Comparison of ENCODE assay signal across 8 cellular contexts in the genomic region with DNA sequence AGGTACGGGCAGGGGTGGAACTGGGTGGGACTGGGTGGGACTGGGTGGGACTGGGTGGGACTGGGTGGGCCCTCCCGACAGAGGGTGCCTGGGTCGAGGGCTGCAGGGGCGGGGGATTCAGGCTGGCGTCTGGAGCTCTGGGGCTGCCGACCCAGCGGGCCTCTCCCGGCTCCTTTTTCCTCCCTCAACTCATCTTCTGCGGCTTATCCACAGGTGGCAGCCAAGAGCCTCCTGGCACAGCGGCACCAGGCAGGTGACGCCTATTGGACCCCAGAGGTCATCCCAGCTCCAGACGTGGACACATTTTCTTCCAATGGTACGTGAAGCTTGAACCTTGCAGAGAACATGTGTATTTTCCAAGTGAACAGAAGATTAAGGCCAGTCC. TPM values are rescaled to one million over a fixed set of nuclear protein-coding genes. Genes with fewer than 3 reads are reported as not detected.
DNase-seq lines count a peak whose midpoint lies in the region; ATAC-seq, FAIRE-seq and TF ChIP-seq lines count a peak whose summit lies in the region.

No MANE protein-coding gene starts in this region.

- peak overlapping the region; percentile 100 for H4K8ac ChIP-seq in H1 (ENCODE audit: extremely low read depth, insufficient read depth, low read length)

- H3K4me3 ChIP-seq in A549, result peak overlapping the region; percentile 83
- H3K4me3 ChIP-seq in H1 (ENCODE audit: extremely low read depth in 1 of 4, insufficient read depth in 2 of 4, low read depth in 3 of 4, low read length in 4 of 4), result peak overlapping the region; percentile 81 to 96 (median 90)
- peak overlapping the region; percentile 71 for H3K4me3 ChIP-seq in mononuclear cell (ENCODE audit: low read length)
- peak overlapping the region; percentile 57 to 85 (median 66) for H3K4me3 ChIP-seq in upper lobe of left lung

- POLR2A ChIA-PET in A549 (lab: Yijun Ruan, JAX), result interaction anchor here (0.5 to 1.5 kb wide), 5 partner anchors 46 to 134 kb away, joined by 3 to 9 read pairs (median 4); a partner anchor contains a TSS
- POLR2A ChIA-PET in H1 (lab: Charles Lee; ENCODE audit: partially characterized antibody), result interaction anchor here (0.5 to 4.1 kb wide), 45 partner anchors 9 to 550 kb away, joined by 3 to 52 read pairs (median 5); a partner anchor contains a TSS

- H3K23ac ChIP-seq in H1 (ENCODE audit: insufficient read length), result no peak overlapping the region

- peak overlapping the region; percentile 93 for H2BK5ac ChIP-seq in H1 (ENCODE audit: low read depth, low read length)

- TF ChIP-seq POLR2A in A549 (IDR thresholded peaks at IDR 0.05; ENCODE audit: low read length) (no peak), H1 (IDR thresholded peaks at IDR 0.05; ENCODE audit: control extremely low read depth in 1 of 2, low read depth in 2 of 2, low read length in 2 of 2) (no peak), upper lobe of left lung (IDR thresholded peaks at IDR 0.05) (no peak)

- H4K5ac ChIP-seq in H1 (ENCODE audit: insufficient read length, low read depth, low read length), result peak overlapping the region; percentile 99

- peak; percentile 32 to 56 for DNase-seq in A549 (ENCODE audit: low read depth in 1 of 2, low spot score in 1 of 2)
- no peak for DNase-seq in GM13976 (ENCODE audit: low spot score)
- DNase-seq in T-helper 2 cell treated with Interferon-gamma antibody and Interleukin-4, amounts not matched to agents 5 μg/mL and 100 μg/mL, for 36 hours (ENCODE audit: low spot score), result no peak
- DNase-seq in H1 (ENCODE audit: low read depth in 1 of 2, low spot score in 2 of 2), result peak in 1 of 2 experiments; percentile 50
- peak in 1 of 2 donors; percentile 58 for DNase-seq in upper lobe of left lung
- DNase-seq in NCI-H1694 (lab: John Stamatoyannopoulos, UW), result no peak

- H3K4ac ChIP-seq in H1 (replicated peaks; ENCODE audit: insufficient read length, low read depth, low read length), result peak overlapping the region; percentile 94

- H3K14ac ChIP-seq in H1 (ENCODE audit: insufficient read length), result no peak overlapping the region

- peak overlapping the region; percentile 53 for H3K27ac Mint-ChIP-seq in T-helper 2 cell treated with Interferon-gamma antibody and Interleukin-4, amounts not matched to agents 5 μg/mL and 100 μg/mL, for 36 hours

- TF ChIP-seq EP300 in A549 (IDR thresholded peaks at IDR 0.05) (no peak), H1 (IDR thresholded peaks at IDR 0.05; ENCODE audit: borderline replicate concordance in 1 of 2, low read depth in 2 of 2, low read length in 2 of 2) (no peak), upper lobe of left lung (IDR thresholded peaks at IDR 0.05) (no peak)

- peaks cover 28 to 44% (median 38%) of the 10 kb centered on the region in 4 experiments for H3K36me3 ChIP-seq in H1 (ENCODE audit: control insufficient read depth in 2 of 4, insufficient read depth in 4 of 4, low read length in 3 of 4)
- H3K36me3 ChIP-seq in upper lobe of left lung, result peaks cover 6 to 45% (median 36%) of the 10 kb centered on the region in 4 donors

- H3K9me3 ChIP-seq in A549 (peaks cover 96% of the 10 kb centered on the region), H1 (ENCODE audit: insufficient read depth in 2 of 2, low read depth in 1 of 2, low read length in 1 of 2) (no peaks in the 10 kb centered on the region; a peak in 1 of 4 replicates), mononuclear cell (ENCODE audit: low read depth, low read length) (peaks cover 6% of the 10 kb centered on the region), upper lobe of left lung (peaks cover 24 to 61% (median 38%) of the 10 kb centered on the region in 4 donors)

- peaks cover 13% of the 10 kb centered on the region for H3K4me1 Mint-ChIP-seq in T-helper 2 cell treated with Interferon-gamma antibody and Interleukin-4, amounts not matched to agents 5 μg/mL and 100 μg/mL, for 36 hours (ENCODE audit: low read depth)

- H3K27me3 ChIP-seq in H1 (replicated peaks in 1 of 4; ENCODE audit: control insufficient read depth in 3 of 4, extremely low read depth in 1 of 4, insufficient read depth in 3 of 4, low read length in 3 of 4), result no peaks in the 10 kb centered on the region
- H3K27me3 ChIP-seq in mononuclear cell (ENCODE audit: insufficient read depth, low read length), result no peaks in the 10 kb centered on the region
- H3K27me3 ChIP-seq in upper lobe of left lung, result no peaks in the 10 kb centered on the region

- H3K4me3 Mint-ChIP-seq in T-helper 2 cell treated with Interferon-gamma antibody and Interleukin-4, amounts not matched to agents 5 μg/mL and 100 μg/mL, for 36 hours, result peak overlapping the region; percentile 94

- 43% methylated on average over 11 of the region's 13 CpGs for WGBS in A549 (ENCODE audit: missing lambda C conversion rate)
- 8% methylated on average over 12 of the region's 13 CpGs; no CpG with 5 or more reads in 1 of the 2 experiments for WGBS in H1 (ENCODE audit: extremely low coverage in 1 of 2, insufficient coverage in 1 of 2, insufficient read length in 1 of 2, insufficient replicate concordance in 2 of 2, low coverage in 1 of 2, low lambda C conversion rate in 2 of 2, missing lambda C conversion rate in 1 of 2), 2 experiments
- 28 to 40% methylated on average over 3 to 13 of the region's 13 CpGs for WGBS in upper lobe of left lung, 2 donors

- H3K27me3 Mint-ChIP-seq in T-helper 2 cell treated with Interferon-gamma antibody and Interleukin-4, amounts not matched to agents 5 μg/mL and 100 μg/mL, for 36 hours (ENCODE audit: low read depth), result no peaks in the 10 kb centered on the region

- peaks cover 11% of the 10 kb centered on the region for H3K79me1 ChIP-seq in H1 (ENCODE audit: low read depth, low read length)

- H3K27ac ChIP-seq in A549 (peak overlapping the region; percentile 79 to 83), H1 (ENCODE audit: low read depth, low read length) (peak overlapping the region; percentile 97), upper lobe of left lung (peak overlapping the region; percentile 68 to 91 (median 82))

- FAIRE-seq in A549 (lab: Jason Lieb, UNC), result no peak
- no peak for FAIRE-seq in H1 (lab: Jason Lieb, UNC)

- H3K4me2 ChIP-seq in A549, result peak overlapping the region; percentile 83
- H3K4me2 ChIP-seq in H1 (ENCODE audit: insufficient read depth in 1 of 2, low read depth in 2 of 2, low read length in 2 of 2), result peak overlapping the region; percentile 89 to 92

- peaks cover 53% of the 10 kb centered on the region for H3K36me3 Mint-ChIP-seq in T-helper 2 cell treated with Interferon-gamma antibody and Interleukin-4, amounts not matched to agents 5 μg/mL and 100 μg/mL, for 36 hours (ENCODE audit: low read depth)

- H2BK12ac ChIP-seq in H1 (ENCODE audit: low read depth, low read length), result no peak overlapping the region

- peak overlapping the region; percentile 73 for H4K91ac ChIP-seq in H1 (replicated peaks; ENCODE audit: insufficient read length, low read length)

- H3K79me2 ChIP-seq in H1 (ENCODE audit: control insufficient read depth in 1 of 2, insufficient read depth in 2 of 2, low read length in 2 of 2), result peaks cover 12 to 42% of the 10 kb centered on the region in 2 experiments; a peak in 3 of 4 replicates

- CTCF ChIA-PET in A549 (lab: Yijun Ruan, JAX) (interaction anchor here (1.0 kb wide), 1 partner anchor 39 kb away, joined by 3 read pairs; no protein-coding TSS in a partner anchor), H1 (lab: Charles Lee; ENCODE audit: partially characterized antibody) (interaction anchor here (0.6 to 2.7 kb wide), 10 partner anchors 9 to 143 kb away, joined by 3 to 12 read pairs (median 4); no protein-coding TSS in a partner anchor)

- peak overlapping the region; percentile 84 to 97 (median 95) for H3K9ac ChIP-seq in H1 (replicated peaks in 1 of 4; ENCODE audit: extremely low read depth in 1 of 4, low read depth in 3 of 4, low read length in 3 of 4)

- peaks cover 52% of the 10 kb centered on the region for H3K9me3 Mint-ChIP-seq in T-helper 2 cell treated with Interferon-gamma antibody and Interleukin-4, amounts not matched to agents 5 μg/mL and 100 μg/mL, for 36 hours

- H2BK20ac ChIP-seq in H1 (ENCODE audit: low read length), result no peak overlapping the region

- H3K18ac ChIP-seq in H1 (ENCODE audit: extremely low read depth, low read length), result peak overlapping the region; percentile 90; the same call in 1 of the 2 replicates

- no peak overlapping the region for H2BK15ac ChIP-seq in H1 (ENCODE audit: low read length)

- in situ Hi-C loops in GM13976 (cut with MboI; ENCODE audit: low sequenced_read_pairs, unreplicated experiment), result no loop called here

- ATAC-seq in A549 (peak in 1 of 2 experiments; percentile 56; a peak in 5 of 6 replicates), upper lobe of left lung (ENCODE audit: low FRiP score in 2 of 2) (peak in 1 of 2 donors; percentile 6), GM18868 (IDR thresholded peaks at IDR 0.05; ENCODE audit: unreplicated experiment) (no peak)

- no peak for TF ChIP-seq CTCF in A549 (IDR thresholded peaks at IDR 0.05)
- peak; percentile 33 for TF ChIP-seq CTCF in GM13976 (IDR thresholded peaks at IDR 0.05; ENCODE audit: borderline replicate concordance, control extremely low read depth, extremely low read depth, insufficient read depth, missing control alignments)
- peak; percentile 55 to 67 (median 57) for TF ChIP-seq CTCF in H1 (IDR thresholded peaks at IDR 0.05; ENCODE audit: control extremely low read depth in 1 of 3, insufficient read depth in 1 of 3, low read depth in 1 of 3, low read length in 3 of 3)
- TF ChIP-seq CTCF in upper lobe of left lung (IDR thresholded peaks at IDR 0.05), result no peak

- H2AFZ ChIP-seq in H1 (ENCODE audit: low read length), result no peak overlapping the region

- H2AK5ac ChIP-seq in H1 (ENCODE audit: low read depth, low read length), result peak overlapping the region; percentile 98; the same call in 1 of the 2 replicates

- H2BK120ac ChIP-seq in H1 (replicated peaks; ENCODE audit: low read depth, low read length), result no peak overlapping the region

- H3K23me2 ChIP-seq in H1 (ENCODE audit: low read depth, low read length), result peaks cover 10% of the 10 kb centered on the region

- H3K56ac ChIP-seq in H1 (replicated peaks; ENCODE audit: insufficient read length, low read depth, low read length), result peak overlapping the region; percentile 42

- H3K4me1 ChIP-seq in A549, result no peaks in the 10 kb centered on the region
- peaks cover 3 to 14% (median 5%) of the 10 kb centered on the region in 4 experiments for H3K4me1 ChIP-seq in H1 (replicated peaks in 1 of 4; ENCODE audit: control insufficient read depth in 3 of 4, insufficient read depth in 4 of 4, low read length in 3 of 4)
- H3K4me1 ChIP-seq in mononuclear cell (ENCODE audit: insufficient read depth, low read length), result peaks cover 18% of the 10 kb centered on the region
- H3K4me1 ChIP-seq in upper lobe of left lung, result peaks cover 11 to 20% (median 14%) of the 10 kb centered on the region in 4 donors

- peaks cover 3 to 16% of the 10 kb centered on the region in 2 experiments for H4K20me1 ChIP-seq in H1 (replicated peaks in 1 of 2; ENCODE audit: control insufficient read depth in 1 of 2, insufficient read depth in 2 of 2, low read length in 2 of 2)

- TF ChIP-seq RAD21 in A549 (conservative IDR thresholded peaks at IDR 0.05 in 1 of 2, IDR thresholded peaks at IDR 0.05 in 1 of 2) (no peak; a peak in 1 of 5 replicates), H1 (IDR thresholded peaks at IDR 0.05 in 1 of 2, conservative IDR thresholded peaks at IDR 0.05 in 1 of 2; ENCODE audit: low read depth in 2 of 2, low read length in 2 of 2) (peak; percentile 22 to 48; a peak in 3 of 4 replicates)

RNA-seq across cellular contexts. Expression of a gene that starts 0.5 kb away (rescaled TPM):
- polyA plus RNA-seq in A549 (2011; rRNA removed) (32.7 and 33.1 TPM in 2 replicates), A549 (2017; fragmentation: RNase III; extraction: RNeasy Plus Mini Kit Qiagen cat#74134 plus additional on column Dnase treatment) (22.5 to 30.6 TPM (median 23.7 TPM) in 3 replicates), H1 (2011; rRNA removed) (47.9 and 48.8 TPM in 2 replicates)
- 28.1 and 28.7 TPM in 2 replicates for polyA plus RNA-seq in A549 (2012; cell fraction: cytosol; rRNA removed)
- 15.6 and 27.3 TPM in 2 replicates for polyA plus RNA-seq in A549 (2012; cell fraction: nucleus; rRNA removed)
- polyA minus RNA-seq in A549 (2011; rRNA and poly(A)+ RNA removed), result 30.1 and 30.2 TPM in 2 replicates
- 54.5 and 60.8 TPM in 2 replicates for total RNA-seq in H1 (2021; fragmentation: NEBNext Ultra II Directional; extraction: Animal tissue kit (Norgen Biotek cat#: 25700))
- polyA plus RNA-seq in H1 (2011; cell fraction: cytosol; rRNA removed), result 61.3 TPM
- 68.7 TPM for polyA plus RNA-seq in H1 (2011; cell fraction: nucleus; rRNA removed)
- 50.6 to 67.0 TPM (median 60.0 TPM) in 4 replicates for polyA plus RNA-seq in H1 (2012, experiment 1 of 2)
- polyA plus RNA-seq in H1 (2012, experiment 2 of 2), result 14.2 TPM
- 35.8 TPM for polyA plus RNA-seq in H1 (2013, experiment 1 of 2)
- 33.3 TPM for polyA plus RNA-seq in H1 (2013, experiment 2 of 2)
- 106 and 107 TPM in 2 replicates for polyA minus RNA-seq in H1 (2011; rRNA and poly(A)+ RNA removed)
- 45.9 TPM for polyA minus RNA-seq in H1 (2011; cell fraction: cytosol; rRNA and poly(A)+ RNA removed)
- polyA minus RNA-seq in H1 (2011; cell fraction: nucleus; rRNA and poly(A)+ RNA removed), result 135 TPM
- total RNA-seq in mononuclear cell (7.2 TPM), upper lobe of left lung (10 to 100 TPM; 12.8 to 36.7 (median 20.8) TPM)

RNA-seq across cellular contexts. Expression of a gene that starts 46.4 kb away (rescaled TPM):
- 27.3 and 28.7 TPM in 2 replicates for polyA plus RNA-seq in A549 (2011; rRNA removed)
- polyA plus RNA-seq in A549 (2012; cell fraction: cytosol; rRNA removed), result 14.7 and 16.0 TPM in 2 replicates
- polyA plus RNA-seq in A549 (2012; cell fraction: nucleus; rRNA removed), result 24.5 and 27.4 TPM in 2 replicates
- 15.8 to 18.8 TPM (median 18.3 TPM) in 3 replicates for polyA plus RNA-seq in A549 (2017; fragmentation: RNase III; extraction: RNeasy Plus Mini Kit Qiagen cat#74134 plus additional on column Dnase treatment)
- 34.8 and 37.4 TPM in 2 replicates for polyA minus RNA-seq in A549 (2011; rRNA and poly(A)+ RNA removed)
- 25.1 and 27.7 TPM in 2 replicates for total RNA-seq in H1 (2021; fragmentation: NEBNext Ultra II Directional; extraction: Animal tissue kit (Norgen Biotek cat#: 25700))
- polyA plus RNA-seq in H1 (2011; rRNA removed), result 13.3 and 14.2 TPM in 2 replicates
- 22.8 TPM for polyA plus RNA-seq in H1 (2011; cell fraction: cytosol; rRNA removed)
- 31.8 TPM for polyA plus RNA-seq in H1 (2011; cell fraction: nucleus; rRNA removed)
- polyA plus RNA-seq in H1 (2012, experiment 1 of 2), result 23.2 to 26.0 TPM (median 24.9 TPM) in 4 replicates
- polyA plus RNA-seq in H1 (2012, experiment 2 of 2), result 6.0 TPM
- 15.6 TPM for polyA plus RNA-seq in H1 (2013, experiment 1 of 2)
- 15.7 TPM for polyA plus RNA-seq in H1 (2013, experiment 2 of 2)
- polyA minus RNA-seq in H1 (2011; rRNA and poly(A)+ RNA removed), result 30.2 and 34.7 TPM in 2 replicates
- 18.1 TPM for polyA minus RNA-seq in H1 (2011; cell fraction: cytosol; rRNA and poly(A)+ RNA removed)
- 42.1 TPM for polyA minus RNA-seq in H1 (2011; cell fraction: nucleus; rRNA and poly(A)+ RNA removed)
- 61.1 TPM for total RNA-seq in mononuclear cell
- 10 to 100 TPM; 19.0 to 63.9 (median 26.4) TPM for total RNA-seq in upper lobe of left lung

RNA-seq across cellular contexts. Expression of a gene that starts 49.5 kb away (rescaled TPM):
- polyA plus RNA-seq in A549 (2011; rRNA removed), result 4.0 and 5.6 TPM in 2 replicates
- 1.2 and 1.8 TPM in 2 replicates for polyA plus RNA-seq in A549 (2012; cell fraction: cytosol; rRNA removed)
- polyA plus RNA-seq in A549 (2012; cell fraction: nucleus; rRNA removed), result 4.2 and 6.8 TPM in 2 replicates
- 2.0 to 2.3 TPM (median 2.3 TPM) in 3 replicates for polyA plus RNA-seq in A549 (2017; fragmentation: RNase III; extraction: RNeasy Plus Mini Kit Qiagen cat#74134 plus additional on column Dnase treatment)
- 15.5 and 16.9 TPM in 2 replicates for polyA minus RNA-seq in A549 (2011; rRNA and poly(A)+ RNA removed)
- 20.5 and 21.5 TPM in 2 replicates for total RNA-seq in H1 (2021; fragmentation: NEBNext Ultra II Directional; extraction: Animal tissue kit (Norgen Biotek cat#: 25700))
- polyA plus RNA-seq in H1 (2011; rRNA removed), result 9.2 and 9.8 TPM in 2 replicates
- polyA plus RNA-seq in H1 (2011; cell fraction: cytosol; rRNA removed), result 7.0 TPM
- polyA plus RNA-seq in H1 (2011; cell fraction: nucleus; rRNA removed), result 15.2 TPM
- 5.5 to 7.9 TPM (median 6.5 TPM) in 4 replicates for polyA plus RNA-seq in H1 (2012, experiment 1 of 2)
- polyA plus RNA-seq in H1 (2012, experiment 2 of 2), result 4.9 TPM
- polyA plus RNA-seq in H1 (2013, experiment 1 of 2), result 9.6 TPM
- 8.2 TPM for polyA plus RNA-seq in H1 (2013, experiment 2 of 2)
- 30.0 and 32.5 TPM in 2 replicates for polyA minus RNA-seq in H1 (2011; rRNA and poly(A)+ RNA removed)
- 17.0 TPM for polyA minus RNA-seq in H1 (2011; cell fraction: cytosol; rRNA and poly(A)+ RNA removed)
- 15.0 TPM for polyA minus RNA-seq in H1 (2011; cell fraction: nucleus; rRNA and poly(A)+ RNA removed)
- total RNA-seq in mononuclear cell, result 13.4 TPM
- 10 to 100 TPM in 1 of 6 donors, 1 to 10 TPM in 5; 4.5 to 13.6 (median 7.1) TPM for total RNA-seq in upper lobe of left lung

Comparison
In these comparisons a context has a peak if more than half of its experiments do, and no peak if none do; other contexts are left out.
1. DNase-seq: peak in A549 (2 of 2); none in GM13976 (single experiment), T-helper 2 cell treated with Interferon-gamma antibody and Interleukin-4, amounts not matched to agents 5 μg/mL and 100 μg/mL, for 36 hours (single experiment) and NCI-H1694 (single experiment).
2. CTCF ChIP-seq: peak in GM13976 (single experiment) and H1 (3 of 3); none in A549 (single experiment) and upper lobe of left lung (0 of 6).
3. Peak in every context shown above with its lines, with median percentiles within 50 percentile points of each other: H3K27ac ChIP-seq and H3K4me3 ChIP-seq.